12 cellular contexts compared by ENCODE assay signal in genomic region chr1:160639652-160640051, GRCh38. TPM values are rescaled to one million over a fixed set of nuclear protein-coding genes. Genes with fewer than 3 reads are reported as not detected.
DNase-seq lines count a peak whose midpoint lies in the region; ATAC-seq and TF ChIP-seq lines count a peak whose summit lies in the region.
"Had no signal": no experiment of that assay in that cellular context is flagged by ENCODE, and none has a peak within 500 bp of the region (broad histone marks: within the 10 kb centered on the region; RNA-seq: fewer than 3 reads in every experiment).

No MANE protein-coding gene starts in this region.

- intact Hi-C loops in CD4-positive, alpha-beta T cell (cut with DNase I, micrococcal nuclease), result loop anchor here in 1 of 2 experiments (5.0 kb wide), 1 partner anchor 68 kb away; no protein-coding TSS in a partner anchor
- intact Hi-C loops in activated B cell treated with CpG ODN at 0.5 μM for 24 hours (cut with micrococcal nuclease), result loop anchor here (5.0 kb wide), 1 partner anchor 38 kb away; no protein-coding TSS in a partner anchor

- H3K27ac ChIP-seq in CD4-positive, alpha-beta T cell (ENCODE audit: low read depth, low read length), result peak overlapping the region; percentile 72

- peak overlapping the region; percentile 70 for H3K4me3 ChIP-seq in GM12865 (ENCODE audit: low read depth, low read length)
- H3K4me3 ChIP-seq: HAP-1 had no signal

- no peak for DNase-seq in CD4-positive, alpha-beta T cell
- DNase-seq in GM12865 (ENCODE audit: low read depth) (peak; percentile 64), activated B cell treated with CpG ODN at 0.5 μM for 24 hours (no peak), immature natural killer cell (no peak), mucosa of gallbladder (ENCODE audit: low spot score) (no peak), NCI-H1092 (lab: John Stamatoyannopoulos, UW) (no peak), cerebellar cortex (ENCODE audit: low spot score) (no peak)
- DNase-seq: effector CD8-positive, alpha-beta T cell; stimulated activated CD4-positive, alpha-beta T cell treated with anti-CD3 and anti-CD28 coated beads, Interleukin-12 subunit alpha, Interleukin-12 subunit beta, amount 100 ng/mL, for 4 hours had no signal

- H3K36me3 Mint-ChIP-seq in CD4-positive, alpha-beta T cell (ENCODE audit: low read depth), result peaks cover 64% of the 10 kb centered on the region
- peaks cover 79% of the 10 kb centered on the region for H3K36me3 Mint-ChIP-seq in activated B cell treated with CpG ODN at 0.5 μM for 24 hours (ENCODE audit: low read depth)
- H3K36me3 Mint-ChIP-seq in immature natural killer cell, result no peaks in the 10 kb centered on the region

- no peak for ATAC-seq in CD4-positive, alpha-beta T cell (ENCODE audit: poor library complexity)
- no peak for ATAC-seq in activated B cell treated with CpG ODN at 0.5 μM for 24 hours (ENCODE audit: low read depth)
- ATAC-seq in GM19328 (IDR thresholded peaks at IDR 0.05; ENCODE audit: unreplicated experiment), result no peak

- CTCF ChIA-PET in CD4-positive, alpha-beta T cell (lab: Charles Lee), result interaction anchor here (1.0 to 1.8 kb wide), 4 partner anchors 15 to 26 kb away, joined by 3 to 6 read pairs (median 4); no protein-coding TSS in a partner anchor
- CTCF ChIA-PET in activated B cell treated with CpG ODN at 0.5 μM for 24 hours (lab: Charles Lee), result interaction anchor here (1.0 to 2.5 kb wide), 5 partner anchors 10 to 211 kb away, joined by 4 to 16 read pairs (median 5); no protein-coding TSS in a partner anchor

- H3K4me1 Mint-ChIP-seq in CD4-positive, alpha-beta T cell (ENCODE audit: low read depth), result peaks cover 97% of the 10 kb centered on the region
- H3K4me1 Mint-ChIP-seq in activated B cell treated with CpG ODN at 0.5 μM for 24 hours (peaks cover 90% of the 10 kb centered on the region), immature natural killer cell (peaks cover 65% of the 10 kb centered on the region in 2 donors)

- H3K9me3 ChIP-seq in CD4-positive, alpha-beta T cell (ENCODE audit: control insufficient read depth, low read length), result no peaks in the 10 kb centered on the region
- H3K9me3 ChIP-seq: HAP-1 had no signal

- peak overlapping the region; percentile 68 for H3K4me3 Mint-ChIP-seq in CD4-positive, alpha-beta T cell
- H3K4me3 Mint-ChIP-seq in activated B cell treated with CpG ODN at 0.5 μM for 24 hours (peak overlapping the region; percentile 66), immature natural killer cell (peak overlapping the region; percentile 50 to 84 (median 66))
- H3K4me3 Mint-ChIP-seq: nephron had no signal

- H3K27ac Mint-ChIP-seq in CD4-positive, alpha-beta T cell, result peak overlapping the region; percentile 97
- H3K27ac Mint-ChIP-seq in activated B cell treated with CpG ODN at 0.5 μM for 24 hours (peak overlapping the region; percentile 82), immature natural killer cell (peak overlapping the region in 4 of 6 donors; percentile 48 to 82 (median 69))
- H3K27ac Mint-ChIP-seq: nephron had no signal

- H3K27me3 ChIP-seq in CD4-positive, alpha-beta T cell (ENCODE audit: control insufficient read depth, insufficient read depth, low read length), result no peaks in the 10 kb centered on the region

- no peak for TF ChIP-seq CTCF in CD4-positive, alpha-beta T cell (IDR thresholded peaks at IDR 0.05)
- no peak for TF ChIP-seq CTCF in GM12865 (IDR thresholded peaks at IDR 0.05; ENCODE audit: insufficient read depth, low read depth, low read length, missing control alignments)
- TF ChIP-seq CTCF in activated B cell treated with CpG ODN at 0.5 μM for 24 hours (IDR thresholded peaks at IDR 0.05), result no peak

- POLR2A ChIA-PET in CD4-positive, alpha-beta T cell (lab: Charles Lee), result interaction anchor here (1.0 to 2.5 kb wide), 10 partner anchors 8 to 157 kb away, joined by 3 to 28 read pairs (median 5); partner anchors contain the start of gene CD48
- POLR2A ChIA-PET in activated B cell treated with CpG ODN at 0.5 μM for 24 hours (lab: Charles Lee), result interaction anchor here (1.4 to 2.2 kb wide), 3 partner anchors 10 to 36 kb away, joined by 3 to 9 read pairs (median 9); no protein-coding TSS in a partner anchor

- no peaks in the 10 kb centered on the region for H3K27me3 Mint-ChIP-seq in CD4-positive, alpha-beta T cell
- no peaks in the 10 kb centered on the region for H3K27me3 Mint-ChIP-seq in activated B cell treated with CpG ODN at 0.5 μM for 24 hours
- peaks cover 9 to 15% (median 13%) of the 10 kb centered on the region in 3 donors for H3K27me3 Mint-ChIP-seq in immature natural killer cell (ENCODE audit: low read depth in 3 of 3)

- H3K9me3 Mint-ChIP-seq in CD4-positive, alpha-beta T cell, result no peaks in the 10 kb centered on the region
- H3K9me3 Mint-ChIP-seq in activated B cell treated with CpG ODN at 0.5 μM for 24 hours (no peaks in the 10 kb centered on the region), immature natural killer cell (no peaks in the 10 kb centered on the region)
- H3K9me3 Mint-ChIP-seq: nephron had no signal

RNA-seq across cellular contexts. Expression of gene SLAMF1, which starts 7.2 kb away (rescaled TPM):
- 10 to 100 TPM; 39.4 to 39.8 TPM for total RNA-seq in CD4-positive, alpha-beta T cell
- 85.7 and 91.7 TPM in 2 replicates for total RNA-seq in activated B cell treated with CpG ODN at 0.5 μM for 24 hours
- polyA plus RNA-seq in immature natural killer cell, result under 1 TPM in 2 of 3 donors, not detected in 1; 0.12 to 0.21 TPM
- 2.8 TPM for total RNA-seq in mucosa of gallbladder

Comparison
In these comparisons a context has a peak if more than half of its experiments do, and no peak if none do; other contexts are left out.
1. RNA of gene SLAMF1, which starts 7.2 kb away (total RNA-seq): 85.7 to 91.7 TPM in activated B cell treated with CpG ODN at 0.5 μM for 24 hours and 39.4 to 39.8 TPM in CD4-positive, alpha-beta T cell; 2.8 TPM in mucosa of gallbladder (single experiment); every median in the first group is over 10 times any median in the second.
2. Peak in every context shown above with its lines, with median percentiles within 50 percentile points of each other: H3K27ac Mint-ChIP-seq and H3K4me3 Mint-ChIP-seq.